Comparison of ENCODE assay signal across 19 cellular contexts in genomic region chr9:133046900-133047295, GRCh38.
"Had no signal": no experiment of that assay in that cellular context is flagged by ENCODE, and none has a peak within 500 bp of the region (broad histone marks: within the 10 kb centered on the region; RNA-seq: fewer than 3 reads in every experiment).

No MANE protein-coding gene starts in this region.

- DNase-seq: activated CD4-positive, alpha-beta T cell treated with anti-CD3 and anti-CD28 coated beads for 48 hours; activated CD4-positive, alpha-beta T cell treated with anti-CD3 and anti-CD28 coated beads, Interleukin-2, amount 50 U/mL, for 4 hours; activated CD4-positive, CD25-positive, alpha-beta regulatory T cell treated with anti-CD3 and anti-CD28 coated beads, Interleukin-2, amount 50 U/mL, for 72 hours; activated CD8-positive, alpha-beta memory T cell treated with anti-CD3 and anti-CD28 coated beads, Interleukin-2, amount 10 ng/mL, durations not matched to agents 7 days and 5 days; activated effector memory CD4-positive, alpha-beta T cell treated with anti-CD3 and anti-CD28 coated beads, Interleukin-2, amount 50 U/mL, for 16 hours; activated naive CD4-positive, alpha-beta T cell treated with Interleukin-2 at 50 U/mL for 16 hours; activated naive CD8-positive, alpha-beta T cell treated with anti-CD3 and anti-CD28 coated beads for 36 hours; activated T-cell treated with anti-CD3 and anti-CD28 coated beads, Interleukin-2, amount 50 U/mL, for 24 hours; Karpas-422; NCI-H1105 treated with DMSO at 0.1 percent for 48 hours; NCI-H1436 treated with DMSO at 0.1 percent for 48 hours; NCI-H1930; NCI-H524; PC-3; SHP77; T-helper 9 cell had no signal

- H3K4me1 Mint-ChIP-seq: WTC11 had no signal

- H3K9me3 Mint-ChIP-seq: activated naive CD8-positive, alpha-beta T cell treated with anti-CD3 and anti-CD28 coated beads for 36 hours; activated T-cell treated with anti-CD3 and anti-CD28 coated beads, Interleukin-2, amount 50 U/mL, for 24 hours; activated T-helper 1 cell treated with anti-CD3 and anti-CD28 coated beads, Interleukin-12 subunit alpha, Interleukin-12 subunit beta, Interleukin-2, Interleukin-4 antibody, amounts not matched to agents 30 ng/mL and 10 ng/mL and 1 ng/mL, durations not matched to agents 14 hours and 24 hours and 36 hours; T-helper 1 cell treated with Interleukin-12 subunit alpha and Interleukin-12 subunit beta and Interleukin-4 antibody, amounts not matched to agents 30 μg/mL and 1 μg/mL, for 36 hours; WTC11 had no signal

- H3K27me3 Mint-ChIP-seq: activated CD8-positive, alpha-beta memory T cell treated with anti-CD3 and anti-CD28 coated beads, Interleukin-2, amount 10 ng/mL, durations not matched to agents 7 days and 5 days; activated naive CD8-positive, alpha-beta T cell treated with anti-CD3 and anti-CD28 coated beads for 36 hours; activated T-cell treated with anti-CD3 and anti-CD28 coated beads, Interleukin-2, amount 50 U/mL, for 24 hours had no signal

- H3K27ac Mint-ChIP-seq: activated CD8-positive, alpha-beta memory T cell treated with anti-CD3 and anti-CD28 coated beads, Interleukin-2, amount 10 ng/mL, durations not matched to agents 7 days and 5 days; activated naive CD8-positive, alpha-beta T cell treated with anti-CD3 and anti-CD28 coated beads for 36 hours; activated T-cell treated with anti-CD3 and anti-CD28 coated beads, Interleukin-2, amount 50 U/mL, for 24 hours; activated T-helper 1 cell treated with anti-CD3 and anti-CD28 coated beads, Interleukin-12 subunit alpha, Interleukin-12 subunit beta, Interleukin-2, Interleukin-4 antibody, amounts not matched to agents 30 ng/mL and 10 ng/mL and 1 ng/mL, durations not matched to agents 14 hours and 24 hours and 36 hours; T-helper 1 cell treated with Interleukin-12 subunit alpha and Interleukin-12 subunit beta and Interleukin-4 antibody, amounts not matched to agents 30 μg/mL and 1 μg/mL, for 36 hours; WTC11 had no signal

- H3K4me3 Mint-ChIP-seq: activated CD8-positive, alpha-beta memory T cell treated with anti-CD3 and anti-CD28 coated beads, Interleukin-2, amount 10 ng/mL, durations not matched to agents 7 days and 5 days; activated naive CD8-positive, alpha-beta T cell treated with anti-CD3 and anti-CD28 coated beads for 36 hours; activated T-cell treated with anti-CD3 and anti-CD28 coated beads, Interleukin-2, amount 50 U/mL, for 24 hours; activated T-helper 1 cell treated with anti-CD3 and anti-CD28 coated beads, Interleukin-12 subunit alpha, Interleukin-12 subunit beta, Interleukin-2, Interleukin-4 antibody, amounts not matched to agents 30 ng/mL and 10 ng/mL and 1 ng/mL, durations not matched to agents 14 hours and 24 hours and 36 hours; T-helper 1 cell treated with Interleukin-12 subunit alpha and Interleukin-12 subunit beta and Interleukin-4 antibody, amounts not matched to agents 30 μg/mL and 1 μg/mL, for 36 hours; WTC11 had no signal

- ATAC-seq: activated CD8-positive, alpha-beta memory T cell treated with anti-CD3 and anti-CD28 coated beads, Interleukin-2, amount 10 ng/mL, durations not matched to agents 7 days and 5 days; PC-3; WTC11 had no signal
